In the genomic region with DNA sequence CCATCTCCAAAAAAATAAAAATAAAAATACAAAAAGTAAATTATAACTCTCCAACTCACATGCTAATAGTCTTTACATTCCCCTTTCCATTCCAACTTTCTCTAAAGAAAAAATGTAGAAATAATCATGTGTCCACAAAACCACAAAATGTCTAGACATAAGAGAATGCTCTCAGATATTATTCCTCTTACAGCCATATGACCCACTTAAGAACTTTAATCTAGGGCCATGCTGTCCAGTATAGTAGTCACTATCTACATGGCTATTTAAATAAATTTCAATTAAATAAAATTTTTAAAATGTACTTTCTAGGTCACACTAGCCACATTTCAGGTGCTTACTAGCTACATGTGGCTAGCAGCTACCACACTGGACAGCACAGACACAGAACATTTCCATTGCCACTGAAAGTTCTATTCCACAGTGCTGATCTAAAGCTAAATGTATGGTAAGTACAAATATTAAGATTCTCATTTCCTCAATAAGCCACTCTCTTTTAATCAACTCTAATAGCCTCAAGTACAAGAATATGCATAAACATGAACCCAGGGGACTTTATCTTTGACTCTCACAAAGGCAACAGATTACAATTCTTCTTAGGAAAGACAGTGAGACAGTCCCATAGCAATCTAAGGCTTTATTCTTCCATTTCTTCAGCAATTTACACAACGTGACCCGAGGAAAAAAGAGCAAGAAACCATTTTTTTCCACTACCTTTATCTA, we compare ENCODE assay signal across 1 cellular context.
TF ChIP-seq lines count a peak whose summit lies in the region.

No MANE protein-coding gene starts in this region.

TF ChIP-seq in SK-N-SH, 30 proteins besides CTCF, POLR2A, EP300 and RAD21:
- no peak for TF ChIP-seq YY1 (IDR thresholded peaks at IDR 0.05; ENCODE audit: low read depth)
- TF ChIP-seq FOXJ3 (CRISPR knock-in tag; IDR thresholded peaks at IDR 0.05): no peak
- TF ChIP-seq ELF1 (IDR thresholded peaks at IDR 0.05): no peak
- TF ChIP-seq, protein P1, sequence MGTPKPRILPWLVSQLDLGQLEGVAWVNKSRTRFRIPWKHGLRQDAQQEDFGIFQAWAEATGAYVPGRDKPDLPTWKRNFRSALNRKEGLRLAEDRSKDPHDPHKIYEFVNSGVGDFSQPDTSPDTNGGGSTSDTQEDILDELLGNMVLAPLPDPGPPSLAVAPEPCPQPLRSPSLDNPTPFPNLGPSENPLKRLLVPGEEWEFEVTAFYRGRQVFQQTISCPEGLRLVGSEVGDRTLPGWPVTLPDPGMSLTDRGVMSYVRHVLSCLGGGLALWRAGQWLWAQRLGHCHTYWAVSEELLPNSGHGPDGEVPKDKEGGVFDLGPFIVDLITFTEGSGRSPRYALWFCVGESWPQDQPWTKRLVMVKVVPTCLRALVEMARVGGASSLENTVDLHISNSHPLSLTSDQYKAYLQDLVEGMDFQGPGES (IDR thresholded peaks at IDR 0.05; ENCODE audit: low read depth, low read length): no peak
TF ChIP-seq in SK-N-SH: peak in this region for 0.
